ENCODE assay signal across 21 cellular contexts in genomic region chr12:64091186-64091585, GRCh38.
"Had no signal": no experiment of that assay in that cellular context is flagged by ENCODE, and none has a peak within 500 bp of the region (broad histone marks: within the 10 kb centered on the region; RNA-seq: fewer than 3 reads in every experiment).

No MANE protein-coding gene starts in this region.

- H3K4me3 Mint-ChIP-seq: activated CD4-positive, alpha-beta T cell treated with anti-CD3 and anti-CD28 coated beads, Interleukin-2, amount 10 ng/mL, durations not matched to agents 24 days and 14 days; activated CD8-positive, alpha-beta T cell treated with anti-CD3 and anti-CD28 coated beads for 36 hours; activated naive CD8-positive, alpha-beta T cell treated with anti-CD3 and anti-CD28 coated beads for 36 hours; activated T-helper 17 cell treated with anti-CD3 and anti-CD28 coated beads, Interleukin-2, amount 50 U/mL, for 72 hours; nephron progenitor cell had no signal

- H3K36me3 ChIP-seq: sigmoid colon, spleen had no signal

- H3K27ac Mint-ChIP-seq: activated CD4-positive, alpha-beta T cell treated with anti-CD3 and anti-CD28 coated beads, Interleukin-2, amount 10 ng/mL, durations not matched to agents 24 days and 14 days; activated CD8-positive, alpha-beta T cell treated with anti-CD3 and anti-CD28 coated beads for 36 hours; activated naive CD8-positive, alpha-beta T cell treated with anti-CD3 and anti-CD28 coated beads for 36 hours; activated T-helper 17 cell treated with anti-CD3 and anti-CD28 coated beads, Interleukin-2, amount 50 U/mL, for 72 hours; nephron progenitor cell had no signal

- H3K4me3 ChIP-seq: dorsolateral prefrontal cortex, lung, sigmoid colon, spleen had no signal

- H3K4me1 Mint-ChIP-seq: activated naive CD8-positive, alpha-beta T cell treated with anti-CD3 and anti-CD28 coated beads for 36 hours; activated T-helper 17 cell treated with anti-CD3 and anti-CD28 coated beads, Interleukin-2, amount 50 U/mL, for 72 hours had no signal

- DNase-seq: activated CD4-positive, alpha-beta T cell treated with anti-CD3 and anti-CD28 coated beads, Interleukin-2, amount 10 ng/mL, durations not matched to agents 24 days and 14 days; activated CD8-positive, alpha-beta T cell treated with anti-CD3 and anti-CD28 coated beads for 36 hours; activated naive CD4-positive, alpha-beta T cell; activated naive CD8-positive, alpha-beta T cell treated with anti-CD3 and anti-CD28 coated beads for 36 hours; activated T-cell treated with anti-CD3 and anti-CD28 coated beads, Interleukin-2, amount 50 U/mL, for 1 hour; amniotic stem cell; caudate nucleus; dorsolateral prefrontal cortex; erythroblast; foreskin melanocyte; head of caudate nucleus; nephron progenitor cell; nucleus accumbens; posterior cingulate gyrus; sigmoid colon; spleen; stimulated activated CD8-positive, alpha-beta memory T cell treated with anti-CD3 and anti-CD28 coated beads, Interleukin-4, amount 100 ng/mL, for 48 hours; stimulated activated naive CD4-positive, alpha-beta T cell; T-helper 9 cell had no signal

- H3K27me3 Mint-ChIP-seq: activated CD4-positive, alpha-beta T cell treated with anti-CD3 and anti-CD28 coated beads, Interleukin-2, amount 10 ng/mL, durations not matched to agents 24 days and 14 days had no signal

- H3K9me3 ChIP-seq: sigmoid colon, spleen had no signal

- H3K9me3 Mint-ChIP-seq: activated CD4-positive, alpha-beta T cell treated with anti-CD3 and anti-CD28 coated beads, Interleukin-2, amount 10 ng/mL, durations not matched to agents 24 days and 14 days; activated CD8-positive, alpha-beta T cell treated with anti-CD3 and anti-CD28 coated beads for 36 hours; activated naive CD8-positive, alpha-beta T cell treated with anti-CD3 and anti-CD28 coated beads for 36 hours; activated T-helper 17 cell treated with anti-CD3 and anti-CD28 coated beads, Interleukin-2, amount 50 U/mL, for 72 hours; nephron progenitor cell had no signal

- H3K27ac ChIP-seq: sigmoid colon, spleen had no signal

- H3K27me3 ChIP-seq: dorsolateral prefrontal cortex, sigmoid colon, spleen had no signal

- H3K36me3 Mint-ChIP-seq: activated naive CD8-positive, alpha-beta T cell treated with anti-CD3 and anti-CD28 coated beads for 36 hours had no signal
